9 cellular contexts compared by ENCODE assay signal in the genomic region with DNA sequence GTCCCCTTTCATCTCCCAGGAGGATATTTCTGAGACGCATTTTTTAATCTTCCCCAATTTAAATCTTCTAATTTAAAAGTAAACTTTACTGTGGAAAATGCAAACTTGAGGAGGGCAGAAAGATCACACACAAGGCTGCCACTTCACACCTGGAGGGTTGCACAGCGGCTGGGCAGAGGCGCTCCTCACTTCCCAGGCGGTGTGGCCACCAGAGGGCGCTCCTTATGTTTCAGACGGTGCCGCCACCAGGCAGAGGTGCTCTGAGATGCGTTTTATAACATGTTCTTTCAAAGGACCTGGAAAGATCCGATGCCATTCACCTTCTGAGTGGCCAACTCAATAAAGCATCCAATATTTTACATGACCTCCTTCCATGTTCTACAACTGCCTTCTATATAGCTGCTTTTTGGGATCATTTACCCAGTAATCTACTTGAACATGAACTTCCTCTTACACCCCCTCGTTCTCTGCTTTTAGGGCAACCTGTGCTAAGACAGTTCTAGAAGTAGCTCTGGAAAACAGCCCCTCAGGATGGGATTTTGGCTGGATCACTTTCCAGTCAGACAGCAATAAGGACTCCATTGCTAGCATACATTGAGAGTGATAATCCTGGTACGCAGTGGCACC. TPM values are rescaled to one million over a fixed set of nuclear protein-coding genes. Genes with fewer than 3 reads are reported as not detected.
A peak's percentile ranks its signal among the peaks of the same experiment; 100 is the strongest.
DNase-seq lines count a peak whose midpoint lies in the region; ATAC-seq and TF ChIP-seq lines count a peak whose summit lies in the region.
"Had no signal": no experiment of that assay in that cellular context is flagged by ENCODE, and none has a peak within 500 bp of the region (broad histone marks: within the 10 kb centered on the region; RNA-seq: fewer than 3 reads in every experiment).

No MANE protein-coding gene starts in this region.

- TF ChIP-seq CTCF in esophagus muscularis mucosa (IDR thresholded peaks at IDR 0.05), result peak; percentile 39 to 51 (median 40)

- no peaks in the 10 kb centered on the region for H3K4me1 ChIP-seq in esophagus muscularis mucosa
- H3K4me1 ChIP-seq: BLaER1 had no signal

- WGBS in esophagus muscularis mucosa, result 61% methylated on average over 11 of the region's 11 CpGs

- intact Hi-C loops in esophagus muscularis mucosa (cut with DNase I), result no loop called here

- H3K4me3 ChIP-seq in esophagus muscularis mucosa, result no peak overlapping the region
- H3K4me3 ChIP-seq: BLaER1 had no signal

- no peak for TF ChIP-seq POLR2A in esophagus muscularis mucosa (IDR thresholded peaks at IDR 0.05; ENCODE audit: low read depth)

- H3K27ac ChIP-seq in esophagus muscularis mucosa (replicated peaks in 1 of 4), result no peak overlapping the region
- H3K27ac ChIP-seq: BLaER1 had no signal

- TF ChIP-seq EP300 in esophagus muscularis mucosa (IDR thresholded peaks at IDR 0.05), result no peak

- no peaks in the 10 kb centered on the region for H3K36me3 ChIP-seq in esophagus muscularis mucosa
- H3K36me3 ChIP-seq: BLaER1 had no signal

- DNase-seq in SKM-1 treated with dmso at 0.1 percent for 144 hours (lab: John Stamatoyannopoulos, UW; ENCODE audit: unreplicated experiment) (peak; percentile 27), SKM-1 (lab: John Stamatoyannopoulos, UW; ENCODE audit: unreplicated experiment) (no peak), RKO (ENCODE audit: low spot score) (peak; percentile 13), esophagus muscularis mucosa (ENCODE audit: extremely low spot score) (no peak), NCI-H146 (lab: John Stamatoyannopoulos, UW) (no peak), NCI-H1092 (lab: John Stamatoyannopoulos, UW) (no peak)
- peak; percentile 10 to 36 (median 32) for DNase-seq in stimulated activated CD4-positive, alpha-beta T cell treated with anti-CD3 and anti-CD28 coated beads, TNF-alpha, amount 100 ng/mL, for 48 hours (ENCODE audit: low read depth in 3 of 3)

- peaks cover 0 to 16% (median 0%) of the 10 kb centered on the region in 4 donors for H3K27me3 ChIP-seq in esophagus muscularis mucosa
- H3K27me3 ChIP-seq: BLaER1 had no signal

- peaks cover 0 to 17% (median 11%) of the 10 kb centered on the region in 4 donors for H3K9me3 ChIP-seq in esophagus muscularis mucosa

- ATAC-seq in HG03571 (IDR thresholded peaks at IDR 0.05; ENCODE audit: unreplicated experiment), result no peak

RNA-seq across cellular contexts. Expression of gene MTUS2, which starts 14.8 kb away (rescaled TPM):
- 10 to 100 TPM in 3 of 4 donors, 1 to 10 TPM in 1; 7.1 to 46.2 (median 12.8) TPM for total RNA-seq in esophagus muscularis mucosa

Comparison
In these comparisons a context has a peak if more than half of its experiments do, and no peak if none do; other contexts are left out.
1. DNase-seq: peak in SKM-1 treated with dmso at 0.1 percent for 144 hours (single experiment), RKO (single experiment) and stimulated activated CD4-positive, alpha-beta T cell treated with anti-CD3 and anti-CD28 coated beads, TNF-alpha, amount 100 ng/mL, for 48 hours (3 of 3); none in SKM-1 (single experiment), esophagus muscularis mucosa (single experiment), NCI-H146 (single experiment) and NCI-H1092 (single experiment).